ENCODE assay signal across 10 cellular contexts in genomic region chr1:42942444-42942843, GRCh38. TPM values are rescaled to one million over a fixed set of nuclear protein-coding genes. Genes with fewer than 3 reads are reported as not detected.
A peak's percentile ranks its signal among the peaks of the same experiment; 100 is the strongest.
DNase-seq lines count a peak whose midpoint lies in the region; ATAC-seq and TF ChIP-seq lines count a peak whose summit lies in the region.
"Had no signal": no experiment of that assay in that cellular context is flagged by ENCODE, and none has a peak within 500 bp of the region (broad histone marks: within the 10 kb centered on the region; RNA-seq: fewer than 3 reads in every experiment).

No MANE protein-coding gene starts in this region.

- peak overlapping the region; percentile 80 for H3K27ac Mint-ChIP-seq in CD4-positive, alpha-beta T cell
- peak overlapping the region; percentile 83 to 86 for H3K27ac Mint-ChIP-seq in natural killer cell

- no peak for ATAC-seq in CD4-positive, alpha-beta T cell (ENCODE audit: poor library complexity)
- ATAC-seq in natural killer cell = no peak

- POLR2A ChIA-PET in CD4-positive, alpha-beta T cell (lab: Charles Lee) = interaction anchor here (1.6 to 4.7 kb wide), 3 partner anchors 8 to 11 kb away, joined by 4 to 35 read pairs (median 7); no protein-coding TSS in a partner anchor

- no peak overlapping the region for H3K27ac ChIP-seq in CD4-positive, alpha-beta T cell (ENCODE audit: low read depth, low read length)
- peak overlapping the region; percentile 76 for H3K27ac ChIP-seq in caudate nucleus (ENCODE audit: low read depth, low read length)
- H3K27ac ChIP-seq: right lobe of liver had no signal

- H3K36me3 Mint-ChIP-seq in CD4-positive, alpha-beta T cell (ENCODE audit: low read depth) = peaks cover 75% of the 10 kb centered on the region
- H3K36me3 Mint-ChIP-seq in natural killer cell = peaks cover 18% of the 10 kb centered on the region

- H3K4me3 Mint-ChIP-seq in CD4-positive, alpha-beta T cell = peak overlapping the region; percentile 62
- peak overlapping the region; percentile 66 for H3K4me3 Mint-ChIP-seq in natural killer cell

- intact Hi-C loops in CD4-positive, alpha-beta T cell (cut with DNase I, micrococcal nuclease) = no loop called here
- intact Hi-C loops in natural killer cell (cut with micrococcal nuclease) = no loop called here

- CTCF ChIA-PET in CD4-positive, alpha-beta T cell (lab: Charles Lee) = interaction anchor here (1.4 to 3.5 kb wide), 3 partner anchors 15 to 20 kb away, joined by 4 to 11 read pairs (median 5); no protein-coding TSS in a partner anchor

- no peak for DNase-seq in CD4-positive, alpha-beta T cell
- DNase-seq in NCI-H2107 (lab: John Stamatoyannopoulos, UW) = peak; percentile 56
- peak in 1 of 61 donors; percentile 61 for DNase-seq in caudate nucleus (lab: John Stamatoyannopoulos, UW)
- no peak for DNase-seq in natural killer cell
- DNase-seq in DMS153 treated with DMSO at 0.1 percent for 48 hours (lab: John Stamatoyannopoulos, UW; ENCODE audit: unreplicated experiment) = no peak
- DNase-seq in NK-92 (lab: John Stamatoyannopoulos, UW; ENCODE audit: unreplicated experiment) = no peak
- no peak for DNase-seq in activated CD8-positive, alpha-beta memory T cell treated with anti-CD3 and anti-CD28 coated beads, Interleukin-2, amount 50 U/mL, for 48 hours
- DNase-seq in 8988T = no peak
- DNase-seq: effector CD4-positive, alpha-beta T cell had no signal

- H3K27me3 ChIP-seq in CD4-positive, alpha-beta T cell (ENCODE audit: control insufficient read depth, insufficient read depth, low read length) = no peaks in the 10 kb centered on the region
- H3K27me3 ChIP-seq: right lobe of liver had no signal

- H3K4me1 Mint-ChIP-seq in CD4-positive, alpha-beta T cell (ENCODE audit: low read depth) = peaks cover 93% of the 10 kb centered on the region
- H3K4me1 Mint-ChIP-seq in natural killer cell = peaks cover 91 to 93% of the 10 kb centered on the region in 2 donors

- no peaks in the 10 kb centered on the region for H3K9me3 Mint-ChIP-seq in CD4-positive, alpha-beta T cell
- no peaks in the 10 kb centered on the region for H3K9me3 Mint-ChIP-seq in natural killer cell

- no peak for TF ChIP-seq CTCF in CD4-positive, alpha-beta T cell (IDR thresholded peaks at IDR 0.05)
- TF ChIP-seq CTCF in natural killer cell (IDR thresholded peaks at IDR 0.05) = no peak

- no peaks in the 10 kb centered on the region for H3K9me3 ChIP-seq in CD4-positive, alpha-beta T cell (ENCODE audit: control insufficient read depth, low read length)
- H3K9me3 ChIP-seq: right lobe of liver had no signal

- no peaks in the 10 kb centered on the region for H3K27me3 Mint-ChIP-seq in CD4-positive, alpha-beta T cell
- H3K27me3 Mint-ChIP-seq in natural killer cell (ENCODE audit: low read depth in 2 of 2) = no peaks in the 10 kb centered on the region

RNA-seq across cellular contexts. Expression of gene SLC2A1, which starts 16.2 kb away (rescaled TPM):
- 10 to 100 TPM; 78.6 to 80.9 TPM for total RNA-seq in CD4-positive, alpha-beta T cell
- 100 to 1,000 TPM in 1 of 3 donors, 10 to 100 TPM in 2; 94.7 to 143 (median 95.1) TPM for total RNA-seq in natural killer cell
